In the genomic region with DNA sequence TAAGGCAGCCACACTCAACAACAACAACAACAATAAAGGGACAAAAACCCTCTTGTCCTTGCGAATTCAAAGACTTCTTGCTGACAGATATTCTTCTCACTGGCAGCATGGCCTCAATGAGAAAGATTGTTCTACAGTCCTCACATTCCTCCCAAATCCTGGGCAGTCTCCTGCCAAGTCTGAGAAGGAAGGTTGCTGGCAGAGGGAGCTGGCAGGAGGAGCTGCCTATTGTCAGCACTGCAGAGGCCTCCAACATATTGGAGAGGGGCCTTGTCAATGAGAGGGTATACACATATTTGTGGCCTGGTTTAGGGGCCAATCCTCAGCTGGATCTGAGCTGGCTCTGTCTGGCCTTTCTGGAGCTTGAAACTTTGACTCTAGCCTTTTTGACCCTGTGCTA, we compare ENCODE assay signal across 17 cellular contexts.
DNase-seq lines count a peak whose midpoint lies in the region; ATAC-seq, FAIRE-seq and TF ChIP-seq lines count a peak whose summit lies in the region.
"Had no signal": no experiment of that assay in that cellular context is flagged by ENCODE, and none has a peak within 500 bp of the region (broad histone marks: within the 10 kb centered on the region; RNA-seq: fewer than 3 reads in every experiment).

No MANE protein-coding gene starts in this region.

- H3K27ac ChIP-seq in PC-3 (ENCODE audit: low read length): no peak overlapping the region
- H3K27ac ChIP-seq in CD4-positive, alpha-beta T cell (ENCODE audit: low read depth, low read length): no peak overlapping the region
- H3K27ac ChIP-seq: ovary, vagina had no signal

- H3K4me2 ChIP-seq in PC-3 (ENCODE audit: low read length): no peak overlapping the region

- peaks cover 66% of the 10 kb centered on the region for H3K36me3 ChIP-seq in PC-3 (ENCODE audit: low read depth, low read length)
- H3K36me3 ChIP-seq: ovary had no signal

- H2AFZ ChIP-seq in PC-3 (ENCODE audit: low read length): no peak overlapping the region

- no peak overlapping the region for H3K9ac ChIP-seq in PC-3 (ENCODE audit: low read length)

- H3K4me1 ChIP-seq in PC-3 (ENCODE audit: insufficient read depth, low read length): no peaks in the 10 kb centered on the region

- H3K79me2 ChIP-seq in PC-3 (ENCODE audit: low read length): no peaks in the 10 kb centered on the region

- no peak overlapping the region for H3K27ac Mint-ChIP-seq in CD4-positive, alpha-beta T cell
- H3K27ac Mint-ChIP-seq: stimulated activated naive CD8-positive, alpha-beta T cell treated with anti-CD3 and anti-CD28 coated beads, Interleukin-15, Interleukin-2, amounts not matched to agents 100 ng/mL and 50 ng/mL, for 24 hours; WTC11 had no signal

- no peaks in the 10 kb centered on the region for H3K36me3 Mint-ChIP-seq in CD4-positive, alpha-beta T cell (ENCODE audit: low read depth)

- TF ChIP-seq CTCF in PC-3 (conservative IDR thresholded peaks at IDR 0.05; ENCODE audit: low read depth, low read length): no peak
- no peak for TF ChIP-seq CTCF in CD4-positive, alpha-beta T cell (IDR thresholded peaks at IDR 0.05)

- H3K4me3 Mint-ChIP-seq in CD4-positive, alpha-beta T cell: no peak overlapping the region
- H3K4me3 Mint-ChIP-seq: stimulated activated naive CD8-positive, alpha-beta T cell treated with anti-CD3 and anti-CD28 coated beads, Interleukin-15, Interleukin-2, amounts not matched to agents 100 ng/mL and 50 ng/mL, for 24 hours; WTC11 had no signal

- peak; percentile 15 for DNase-seq in EH (ENCODE audit: low read depth)
- DNase-seq in anterior cingulate cortex (lab: John Stamatoyannopoulos, UW): peak in 44 of 58 donors; percentile 2 to 69 (median 30)
- DNase-seq in frontal cortex (ENCODE audit: low spot score in 2 of 2): peak; percentile 25 to 28
- DNase-seq in nucleus accumbens (lab: John Stamatoyannopoulos, UW): peak in 39 of 56 donors; percentile 1 to 54 (median 15)
- no peak for DNase-seq in PC-3
- no peak for DNase-seq in activated CD8-positive, alpha-beta memory T cell treated with anti-CD3 and anti-CD28 coated beads for 24 hours
- DNase-seq in CD4-positive, alpha-beta T cell: no peak
- DNase-seq in mesenteric fat pad (ENCODE audit: low spot score): no peak
- DNase-seq: amniotic stem cell; mesenchymal stem cell; NCI-H2029 treated with DMSO at 0.1 percent for 48 hours; ovary; stimulated activated CD4-positive, alpha-beta T cell treated with anti-CD3 and anti-CD28 coated beads, Interleukin-12 subunit alpha, Interleukin-12 subunit beta, amount 100 ng/mL, for 4 hours had no signal

- no peaks in the 10 kb centered on the region for H3F3A ChIP-seq in PC-3 (ENCODE audit: low read length, unreplicated experiment)

- CTCF ChIA-PET in PC-3 (lab: Charles Lee): no interaction called here
- CTCF ChIA-PET in CD4-positive, alpha-beta T cell (lab: Charles Lee): no interaction called here

- BruUV-seq in PC-3 (replicated peaks; lab: Mats Ljungman, UMichigan): no TSS peak

- H3K9me3 ChIP-seq in PC-3 (ENCODE audit: low read length): no peaks in the 10 kb centered on the region
- H3K9me3 ChIP-seq in CD4-positive, alpha-beta T cell (ENCODE audit: control insufficient read depth, low read length): no peaks in the 10 kb centered on the region
- H3K9me3 ChIP-seq: ovary, vagina had no signal

- no peaks in the 10 kb centered on the region for H3K9me2 ChIP-seq in PC-3 (replicated peaks; ENCODE audit: low read length)

- POLR2A ChIA-PET in PC-3 (lab: Charles Lee; ENCODE audit: unreplicated experiment): no interaction called here
- POLR2A ChIA-PET in CD4-positive, alpha-beta T cell (lab: Charles Lee): no interaction called here

- intact Hi-C loops in PC-3 (cut with micrococcal nuclease): no loop called here
- intact Hi-C loops in CD4-positive, alpha-beta T cell (cut with DNase I, micrococcal nuclease): no loop called here

- H3K27me3 Mint-ChIP-seq in CD4-positive, alpha-beta T cell: no peaks in the 10 kb centered on the region

- no peak for ATAC-seq in PC-3
- ATAC-seq in CD4-positive, alpha-beta T cell (ENCODE audit: poor library complexity): no peak
- ATAC-seq: WTC11 had no signal

- no peaks in the 10 kb centered on the region for H3K9me3 Mint-ChIP-seq in CD4-positive, alpha-beta T cell

- H4K20me1 ChIP-seq in PC-3 (ENCODE audit: low read length): no peaks in the 10 kb centered on the region

- H3K27me3 ChIP-seq in PC-3 (ENCODE audit: low read length): no peaks in the 10 kb centered on the region
- no peaks in the 10 kb centered on the region for H3K27me3 ChIP-seq in CD4-positive, alpha-beta T cell (ENCODE audit: control insufficient read depth, insufficient read depth, low read length)
- H3K27me3 ChIP-seq: ovary, vagina had no signal

- no peaks in the 10 kb centered on the region for H3K4me1 Mint-ChIP-seq in CD4-positive, alpha-beta T cell (ENCODE audit: low read depth)

- FAIRE-seq in frontal cortex (lab: Jason Lieb, UNC): no peak
- FAIRE-seq: GM18507 had no signal

- H3K4me3 ChIP-seq in PC-3 (ENCODE audit: low read length): no peak overlapping the region
- H3K4me3 ChIP-seq: ovary, vagina had no signal

Comparison
In these comparisons a context has a peak if more than half of its experiments do, and no peak if none do; other contexts are left out.
1. DNase-seq: peak in EH (single experiment), anterior cingulate cortex (44 of 58), frontal cortex (2 of 2) and nucleus accumbens (39 of 56); none in PC-3 (single experiment), activated CD8-positive, alpha-beta memory T cell treated with anti-CD3 and anti-CD28 coated beads for 24 hours (single experiment), CD4-positive, alpha-beta T cell (0 of 10) and mesenteric fat pad (single experiment).